ENCODE assay signal across 10 cellular contexts in genomic region chr2:10385933-10386773, GRCh38.
DNase-seq lines count a peak whose midpoint lies in the region; ATAC-seq, FAIRE-seq and TF ChIP-seq lines count a peak whose summit lies in the region.
"Had no signal": no experiment of that assay in that cellular context is flagged by ENCODE, and none has a peak within 500 bp of the region (broad histone marks: within the 10 kb centered on the region; RNA-seq: fewer than 3 reads in every experiment).

No MANE protein-coding gene starts in this region.

- no peaks in the 10 kb centered on the region for H3K9me3 ChIP-seq in endodermal cell (ENCODE audit: control insufficient read depth, low read length)
- no peaks in the 10 kb centered on the region for H3K9me3 ChIP-seq in small intestine (ENCODE audit: control insufficient read depth, low read depth)
- H3K9me3 ChIP-seq in suprapubic skin = no peaks in the 10 kb centered on the region

- H3K27ac ChIP-seq in endodermal cell (ENCODE audit: low read depth, low read length) (peak overlapping the region; percentile 86), small intestine (ENCODE audit: low read depth in 1 of 2, low read length in 1 of 2) (peak overlapping the region; percentile 22 to 39), suprapubic skin (no peak overlapping the region)

- DNase-seq in T-helper 1 cell (no peak), RCC 7860 (ENCODE audit: low spot score) (peak; percentile 62), endodermal cell (no peak), small intestine (peak; percentile 95), suprapubic skin (ENCODE audit: low spot score in 2 of 2) (no peak), occipital lobe (lab: John Stamatoyannopoulos, UW) (no peak)
- DNase-seq: H7, NCI-H69 had no signal

- H3K4me3 ChIP-seq in endodermal cell (ENCODE audit: low read length) (no peak overlapping the region), small intestine (ENCODE audit: low read depth in 1 of 2, low read length in 2 of 2) (no peak overlapping the region), suprapubic skin (no peak overlapping the region)

- H3K9ac ChIP-seq in endodermal cell (ENCODE audit: extremely low read depth, low read length, poor library complexity, severe bottlenecking) = no peak overlapping the region

- 86 to 91% methylated on average over 7 to 11 of the region's 11 CpGs for WGBS in endodermal cell (ENCODE audit: insufficient coverage in 1 of 2, insufficient read length in 1 of 2), 2 experiments
- WGBS in small intestine, 3 donors = 30 to 71% (median 50%) methylated on average over 10 to 11 of the region's 11 CpGs
- 78% methylated on average over 10 of the region's 11 CpGs for WGBS in suprapubic skin

- TF ChIP-seq POLR2A in suprapubic skin (IDR thresholded peaks at IDR 0.05) = no peak

- no peak for ATAC-seq in GM21619 (IDR thresholded peaks at IDR 0.05; ENCODE audit: unreplicated experiment)

- H3K27me3 ChIP-seq in endodermal cell (ENCODE audit: control insufficient read depth, insufficient read depth, low read length, poor library complexity, severe bottlenecking) (no peaks in the 10 kb centered on the region), small intestine (ENCODE audit: control insufficient read depth in 2 of 2, insufficient read depth in 2 of 2, low read length in 2 of 2) (no peaks in the 10 kb centered on the region), suprapubic skin (no peaks in the 10 kb centered on the region)

- H3K4me1 ChIP-seq in endodermal cell (ENCODE audit: control insufficient read depth, insufficient read depth, low read length) (peaks cover 3% of the 10 kb centered on the region), small intestine (ENCODE audit: control insufficient read depth in 2 of 2, insufficient read depth in 1 of 2, low read depth in 1 of 2, low read length in 1 of 2) (peaks cover 7 to 17% of the 10 kb centered on the region in 2 donors), suprapubic skin (peaks cover 47% of the 10 kb centered on the region)

- H3K27ac Mint-ChIP-seq in T-helper 1 cell treated with Interleukin-12 subunit alpha and Interleukin-12 subunit beta and Interleukin-4 antibody, amounts not matched to agents 30 μg/mL and 1 μg/mL, for 36 hours = peak overlapping the region; percentile 0
- H3K27ac Mint-ChIP-seq in endodermal cell = no peak overlapping the region

- TF ChIP-seq CTCF in endodermal cell (conservative IDR thresholded peaks at IDR 0.05) (no peak), suprapubic skin (IDR thresholded peaks at IDR 0.05) (no peak)

- no peaks in the 10 kb centered on the region for H3K36me3 ChIP-seq in endodermal cell (ENCODE audit: control insufficient read depth, insufficient read depth, low read length)
- no peaks in the 10 kb centered on the region for H3K36me3 ChIP-seq in small intestine (ENCODE audit: control insufficient read depth in 2 of 2, insufficient read depth in 2 of 2, low read length in 2 of 2)
- H3K36me3 ChIP-seq in suprapubic skin = no peaks in the 10 kb centered on the region

- FAIRE-seq in RCC 7860 (lab: Jason Lieb, UNC) = peak; percentile 68
- no peak for FAIRE-seq in small intestine (lab: Jason Lieb, UNC)

- H3K4me1 Mint-ChIP-seq in T-helper 1 cell treated with Interleukin-12 subunit alpha and Interleukin-12 subunit beta and Interleukin-4 antibody, amounts not matched to agents 30 μg/mL and 1 μg/mL, for 36 hours (ENCODE audit: low read depth) = peaks cover 37% of the 10 kb centered on the region
- peaks cover 29% of the 10 kb centered on the region for H3K4me1 Mint-ChIP-seq in endodermal cell

- H3K27me3 Mint-ChIP-seq in T-helper 1 cell treated with Interleukin-12 subunit alpha and Interleukin-12 subunit beta and Interleukin-4 antibody, amounts not matched to agents 30 μg/mL and 1 μg/mL, for 36 hours (ENCODE audit: low read depth) = no peaks in the 10 kb centered on the region
- H3K27me3 Mint-ChIP-seq in endodermal cell (ENCODE audit: insufficient read depth) = no peaks in the 10 kb centered on the region

- H3K4me3 Mint-ChIP-seq in T-helper 1 cell treated with Interleukin-12 subunit alpha and Interleukin-12 subunit beta and Interleukin-4 antibody, amounts not matched to agents 30 μg/mL and 1 μg/mL, for 36 hours = no peak overlapping the region
- no peak overlapping the region for H3K4me3 Mint-ChIP-seq in endodermal cell

- no peaks in the 10 kb centered on the region for H3K9me3 Mint-ChIP-seq in T-helper 1 cell treated with Interleukin-12 subunit alpha and Interleukin-12 subunit beta and Interleukin-4 antibody, amounts not matched to agents 30 μg/mL and 1 μg/mL, for 36 hours
- H3K9me3 Mint-ChIP-seq in endodermal cell = no peaks in the 10 kb centered on the region

- no peaks in the 10 kb centered on the region for H3K36me3 Mint-ChIP-seq in T-helper 1 cell treated with Interleukin-12 subunit alpha and Interleukin-12 subunit beta and Interleukin-4 antibody, amounts not matched to agents 30 μg/mL and 1 μg/mL, for 36 hours (ENCODE audit: low read depth)
- no peaks in the 10 kb centered on the region for H3K36me3 Mint-ChIP-seq in endodermal cell (ENCODE audit: low read depth)

- TF ChIP-seq EP300 in suprapubic skin (IDR thresholded peaks at IDR 0.05) = no peak

Comparison
In these comparisons a context has a peak if more than half of its experiments do, and no peak if none do; other contexts are left out.
1. DNase-seq: peak in RCC 7860 (single experiment) and small intestine (single experiment); none in T-helper 1 cell (0 of 5), endodermal cell (single experiment), suprapubic skin (0 of 2) and occipital lobe (single experiment).